18 cellular contexts compared by ENCODE assay signal in the genomic region with DNA sequence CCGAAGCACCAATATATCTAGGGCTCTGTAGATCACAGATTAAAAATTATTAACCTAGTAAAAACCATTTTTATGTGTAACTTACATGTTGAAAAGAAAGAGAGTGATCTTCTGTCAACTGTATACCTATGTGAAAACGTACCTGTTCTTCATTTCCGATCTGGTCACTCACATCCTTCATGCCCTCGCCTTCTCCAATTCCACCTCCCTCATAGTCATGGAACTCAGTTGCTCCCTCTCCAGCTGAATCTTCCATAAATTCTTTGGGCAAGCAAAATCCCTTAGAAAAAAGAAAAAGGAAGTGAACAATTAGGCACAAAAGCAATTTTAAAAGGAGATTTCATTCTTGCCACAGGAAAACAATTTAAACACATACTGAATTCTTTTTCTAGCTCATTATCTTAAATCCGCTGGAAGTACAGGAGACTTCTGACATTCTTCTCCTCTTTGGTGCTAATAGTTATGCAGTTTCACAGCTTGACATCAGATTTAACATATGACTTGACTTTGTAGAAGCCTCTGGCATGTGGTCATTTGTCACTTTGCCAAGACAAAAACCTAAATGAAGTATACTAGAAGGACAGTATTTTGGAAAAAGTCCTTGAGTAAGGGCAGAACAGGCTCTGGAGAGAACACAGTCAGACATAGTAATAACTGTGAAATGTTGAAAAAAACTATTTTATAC. TPM values are rescaled to one million over a fixed set of nuclear protein-coding genes. Genes with fewer than 3 reads are reported as not detected.
DNase-seq lines count a peak whose midpoint lies in the region; FAIRE-seq and TF ChIP-seq lines count a peak whose summit lies in the region.
"Had no signal": no experiment of that assay in that cellular context is flagged by ENCODE, and none has a peak within 500 bp of the region (broad histone marks: within the 10 kb centered on the region; RNA-seq: fewer than 3 reads in every experiment).

No MANE protein-coding gene starts in this region.

- H3K9ac ChIP-seq in HUES6 (ENCODE audit: low read length) (peak overlapping the region; percentile 32), iPS-20b (ENCODE audit: low read depth, low read length) (peak overlapping the region; percentile 36), kidney (ENCODE audit: low read length in 2 of 2) (no peak overlapping the region)

- CTCF ChIA-PET in A673 (lab: Charles Lee) = interaction anchor here (0.7 kb wide), 1 partner anchor 236 kb away, joined by 3 read pairs; no protein-coding TSS in a partner anchor

- peak overlapping the region; percentile 69 for H3K4me3 Mint-ChIP-seq in chondrocyte (ENCODE audit: unreplicated experiment)
- H3K4me3 Mint-ChIP-seq: activated B cell treated with CpG ODN at 0.5 μM for 24 hours; brain; stimulated activated memory B cell treated with anti-CD40 and anti-IgM and Interleukin-4, amounts not matched to agents 10 μg/mL and 1 μg/mL and 100 μg/mL, for 72 hours had no signal

- no peaks in the 10 kb centered on the region for H3K9me3 ChIP-seq in A673 (ENCODE audit: low read depth, low read length, poor library complexity, severe bottlenecking)
- no peaks in the 10 kb centered on the region for H3K9me3 ChIP-seq in HUES6 (ENCODE audit: control insufficient read depth, insufficient read depth, low read depth, low read length)
- H3K9me3 ChIP-seq in iPS-20b (ENCODE audit: insufficient read depth, low read depth, low read length) = no peaks in the 10 kb centered on the region
- H3K9me3 ChIP-seq in kidney (ENCODE audit: control insufficient read depth in 1 of 2, low read length in 2 of 2) = no peaks in the 10 kb centered on the region
- H3K9me3 ChIP-seq in uterus = no peaks in the 10 kb centered on the region
- H3K9me3 ChIP-seq: Caco-2 had no signal

- no peaks in the 10 kb centered on the region for H3K9me3 Mint-ChIP-seq in chondrocyte (ENCODE audit: low read depth)
- H3K9me3 Mint-ChIP-seq: activated B cell treated with CpG ODN at 0.5 μM for 24 hours; brain; stimulated activated memory B cell treated with anti-CD40 and anti-IgM and Interleukin-4, amounts not matched to agents 10 μg/mL and 1 μg/mL and 100 μg/mL, for 72 hours had no signal

- H3K27me3 ChIP-seq in A673 (replicated peaks; ENCODE audit: insufficient read depth, low read depth, low read length, poor library complexity) (no peaks in the 10 kb centered on the region), HUES6 (ENCODE audit: control insufficient read depth, insufficient read depth, low read length) (no peaks in the 10 kb centered on the region), iPS-20b (ENCODE audit: insufficient read depth, low read length) (no peaks in the 10 kb centered on the region), uterus (no peaks in the 10 kb centered on the region)

- H3K27me3 Mint-ChIP-seq in chondrocyte (ENCODE audit: low read depth) = no peaks in the 10 kb centered on the region
- H3K27me3 Mint-ChIP-seq: activated B cell treated with CpG ODN at 0.5 μM for 24 hours; brain; stimulated activated memory B cell treated with anti-CD40 and anti-IgM and Interleukin-4, amounts not matched to agents 10 μg/mL and 1 μg/mL and 100 μg/mL, for 72 hours had no signal

- TF ChIP-seq POLR2A in uterus (IDR thresholded peaks at IDR 0.05) = no peak

- TF ChIP-seq CTCF in A673 (conservative IDR thresholded peaks at IDR 0.05; ENCODE audit: low read depth, low read length) (no peak), chondrocyte (IDR thresholded peaks at IDR 0.05) (peak; percentile 17), kidney (IDR thresholded peaks at IDR 0.05; ENCODE audit: borderline replicate concordance, extremely low read depth, insufficient read depth) (no peak), uterus (IDR thresholded peaks at IDR 0.05) (no peak), coronary artery (IDR thresholded peaks at IDR 0.05) (no peak)

- BruUV-seq in A673 (replicated peaks; lab: Mats Ljungman, UMichigan) = no TSS peak

- peaks cover 48% of the 10 kb centered on the region for H3K4me1 Mint-ChIP-seq in chondrocyte (ENCODE audit: low read depth)
- H3K4me1 Mint-ChIP-seq: activated B cell treated with CpG ODN at 0.5 μM for 24 hours; stimulated activated memory B cell treated with anti-CD40 and anti-IgM and Interleukin-4, amounts not matched to agents 10 μg/mL and 1 μg/mL and 100 μg/mL, for 72 hours had no signal

- H3K4me3 ChIP-seq in A673 (ENCODE audit: low read depth, low read length, poor library complexity, severe bottlenecking) = no peak overlapping the region
- H3K4me3 ChIP-seq in HUES6 (ENCODE audit: low read depth, low read length) = no peak overlapping the region; the same call in 1 of the 2 replicates
- H3K4me3 ChIP-seq in iPS-20b (ENCODE audit: low read length) = peak overlapping the region; percentile 23; the same call in 1 of the 2 replicates
- H3K4me3 ChIP-seq in kidney (ENCODE audit: low read length in 2 of 2) = no peak overlapping the region
- no peak overlapping the region for H3K4me3 ChIP-seq in uterus
- no peak overlapping the region for H3K4me3 ChIP-seq in coronary artery

- POLR2A ChIA-PET in A673 (lab: Charles Lee; ENCODE audit: low non-redundant PET) = interaction anchor here (0.8 kb wide), 1 partner anchor 257 kb away, joined by 3 read pairs; no protein-coding TSS in a partner anchor

- FAIRE-seq in kidney (lab: Jason Lieb, UNC) = no peak
- FAIRE-seq: RCC 7860 had no signal

- peak overlapping the region; percentile 88 for H3K27ac Mint-ChIP-seq in chondrocyte (ENCODE audit: unreplicated experiment)
- H3K27ac Mint-ChIP-seq: activated B cell treated with CpG ODN at 0.5 μM for 24 hours; stimulated activated memory B cell treated with anti-CD40 and anti-IgM and Interleukin-4, amounts not matched to agents 10 μg/mL and 1 μg/mL and 100 μg/mL, for 72 hours had no signal

- H3K36me3 ChIP-seq in A673 (ENCODE audit: insufficient read depth, low read length, poor library complexity, severe bottlenecking) (peaks cover 55% of the 10 kb centered on the region), HUES6 (ENCODE audit: control insufficient read depth, insufficient read depth, low read length) (peaks cover 86% of the 10 kb centered on the region), iPS-20b (ENCODE audit: insufficient read depth, low read depth, low read length) (peaks cover 87% of the 10 kb centered on the region), kidney (ENCODE audit: control insufficient read depth in 1 of 2, insufficient read depth in 2 of 2, low read length in 2 of 2) (peaks cover 21 to 32% of the 10 kb centered on the region in 2 donors), uterus (no peaks in the 10 kb centered on the region)

- intact Hi-C loops in A673 (cut with micrococcal nuclease; ENCODE audit: unreplicated experiment) = loop anchor here (1.0 kb wide), 1 partner anchor 21 kb away; no protein-coding TSS in a partner anchor
- intact Hi-C loops in kidney (cut with DNase I) = no loop called here
- intact Hi-C loops in uterus (cut with DNase I; ENCODE audit: low total_unique reads) = no loop called here

- DNase-seq in A673 (ENCODE audit: low spot score) (peak; percentile 93), chondrocyte (ENCODE audit: low spot score) (no peak), kidney (no peak), HT-29 (ENCODE audit: low spot score) (no peak), uterus (no peak), coronary artery (ENCODE audit: low spot score) (no peak)
- DNase-seq: activated B cell treated with CpG ODN at 0.5 μM for 24 hours; activated gamma-delta T cell treated with Interleukin-2 at 50 U/mL for 16 hours; Caco-2; effector CD8-positive, alpha-beta T cell; GF-D8; NCI-H1092 treated with DMSO at 0.1 percent for 48 hours; NCI-H2171 had no signal

- peaks cover 30% of the 10 kb centered on the region for H3K4me1 ChIP-seq in A673 (ENCODE audit: insufficient read depth, low read length, poor library complexity, severe bottlenecking)
- peaks cover 28% of the 10 kb centered on the region for H3K4me1 ChIP-seq in HUES6 (ENCODE audit: control insufficient read depth, insufficient read depth, low read length)
- peaks cover 21% of the 10 kb centered on the region for H3K4me1 ChIP-seq in iPS-20b (ENCODE audit: insufficient read depth, low read length)
- H3K4me1 ChIP-seq in kidney (ENCODE audit: control insufficient read depth in 1 of 2, insufficient read depth in 1 of 2, low read depth in 1 of 2, low read length in 2 of 2) = no peaks in the 10 kb centered on the region
- no peaks in the 10 kb centered on the region for H3K4me1 ChIP-seq in uterus
- H3K4me1 ChIP-seq: Caco-2 had no signal

- H3K27ac ChIP-seq in A673 (ENCODE audit: low read depth, low read length, poor library complexity, severe bottlenecking) (peak overlapping the region; percentile 64), HUES6 (ENCODE audit: low read depth, low read length) (peak overlapping the region; percentile 95), iPS-20b (ENCODE audit: low read length) (peak overlapping the region; percentile 24), kidney (ENCODE audit: low read depth in 2 of 2, low read length in 2 of 2) (no peak overlapping the region), uterus (no peak overlapping the region), coronary artery (no peak overlapping the region)

- H3K36me3 Mint-ChIP-seq in chondrocyte (ENCODE audit: low read depth) = peaks cover 18% of the 10 kb centered on the region

RNA-seq across cellular contexts. Expression of gene LYRM2, which starts 29.5 kb away (rescaled TPM):
- total RNA-seq in A673 (2021) (64.3 and 68.2 TPM in 2 replicates), chondrocyte (27.5 to 33.1 TPM (median 29.5 TPM) in 3 replicates), kidney (42.8 TPM), uterus (10 to 100 TPM in 2 of 4 donors, 1 to 10 TPM in 2; 2.3 to 35.7 (median 12.2) TPM)
- polyA plus RNA-seq in kidney (ENCODE audit: insufficient read depth, low read depth, low replicate concordance) = 22.6 TPM
- total RNA-seq in HT-29 (2014; rRNA removed; shearing (Covaris generic)) = 3.2 and 4.5 TPM in 2 replicates

Comparison
In these comparisons a context has a peak if more than half of its experiments do, and no peak if none do; other contexts are left out.
1. H3K27ac ChIP-seq: peak in A673 (single experiment), HUES6 (single experiment) and iPS-20b (single experiment); none in kidney (0 of 2), uterus (0 of 2) and coronary artery (0 of 2).
2. H3K9ac ChIP-seq: peak in HUES6 (single experiment) and iPS-20b (single experiment); none in kidney (0 of 2).